In the genomic region with DNA sequence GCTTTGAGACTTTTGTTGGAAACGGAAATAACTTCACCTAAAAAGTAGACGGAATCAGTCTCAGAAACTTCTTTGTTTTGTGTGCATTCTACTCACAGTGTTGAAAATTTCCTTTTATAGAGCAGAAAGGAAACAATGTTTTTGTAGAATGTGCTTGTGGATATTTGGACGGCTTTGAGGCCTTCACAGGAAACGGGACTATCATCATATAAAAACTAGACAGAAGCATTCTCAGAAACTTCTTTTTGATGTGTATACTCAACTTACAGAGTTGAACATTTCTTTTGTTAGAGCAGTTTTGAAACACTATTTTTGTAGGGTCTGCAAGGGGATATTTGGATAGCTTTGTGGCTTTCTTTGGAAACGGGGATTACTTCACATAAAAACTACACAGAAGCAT, we compare ENCODE assay signal across 20 cellular contexts.
"Had no signal": no experiment of that assay in that cellular context is flagged by ENCODE, and none has a peak within 500 bp of the region (broad histone marks: within the 10 kb centered on the region; RNA-seq: fewer than 3 reads in every experiment).

No MANE protein-coding gene starts in this region.

- H3K4me1 Mint-ChIP-seq: natural killer cell; stimulated activated memory B cell treated with anti-CD40 and anti-IgM and Interleukin-4, amounts not matched to agents 10 μg/mL and 1 μg/mL and 100 μg/mL, for 72 hours had no signal

- ATAC-seq: gastroesophageal sphincter; left lobe of liver; natural killer cell; sciatic nerve; stimulated activated memory B cell treated with anti-CD40 and anti-IgM and Interleukin-4, amounts not matched to agents 10 μg/mL and 1 μg/mL and 100 μg/mL, for 72 hours had no signal

- H3K4me1 ChIP-seq: esophagus squamous epithelium, gastroesophageal sphincter, spleen, tibial artery, upper lobe of left lung, uterus had no signal

- DNase-seq: esophagus squamous epithelium; foreskin fibroblast; glutamatergic neuron; islet precursor cell; mammary epithelial cell; natural killer cell; posterior cingulate gyrus; spleen; stimulated activated CD4-positive, alpha-beta T cell treated with anti-CD3 and anti-CD28 coated beads, Interleukin-15, amount 100 ng/mL, for 24 hours; stimulated activated CD4-positive, alpha-beta T cell treated with anti-CD3 and anti-CD28 coated beads, Interleukin-1b, Interleukin-23, amount 100 ng/mL, for 48 hours; stimulated activated CD4-positive, alpha-beta T cell treated with anti-CD3 and anti-CD28 coated beads, Interleukin-4, amount 100 ng/mL, for 24 hours; tibial artery; upper lobe of left lung; uterus had no signal

- H3K27me3 ChIP-seq: esophagus squamous epithelium, gastroesophageal sphincter, spleen, tibial artery, upper lobe of left lung, uterus had no signal

- H3K36me3 ChIP-seq: esophagus squamous epithelium, gastroesophageal sphincter, spleen, tibial artery, upper lobe of left lung, uterus had no signal

- H3K4me3 ChIP-seq: esophagus squamous epithelium, gastroesophageal sphincter, spleen, tibial artery, upper lobe of left lung, uterus had no signal

- H3K9me3 ChIP-seq: esophagus squamous epithelium, gastroesophageal sphincter, tibial artery, uterus had no signal

- H3K27me3 Mint-ChIP-seq: stimulated activated memory B cell treated with anti-CD40 and anti-IgM and Interleukin-4, amounts not matched to agents 10 μg/mL and 1 μg/mL and 100 μg/mL, for 72 hours; stimulated activated naive CD8-positive, alpha-beta T cell treated with anti-CD3 and anti-CD28 coated beads, Interleukin-15, Interleukin-2, amounts not matched to agents 100 ng/mL and 50 ng/mL, for 24 hours had no signal

- H3K9me3 Mint-ChIP-seq: stimulated activated memory B cell treated with anti-CD40 and anti-IgM and Interleukin-4, amounts not matched to agents 10 μg/mL and 1 μg/mL and 100 μg/mL, for 72 hours had no signal

- H3K4me3 Mint-ChIP-seq: natural killer cell; neural crest cell; stimulated activated memory B cell treated with anti-CD40 and anti-IgM and Interleukin-4, amounts not matched to agents 10 μg/mL and 1 μg/mL and 100 μg/mL, for 72 hours; stimulated activated naive CD8-positive, alpha-beta T cell treated with anti-CD3 and anti-CD28 coated beads, Interleukin-15, Interleukin-2, amounts not matched to agents 100 ng/mL and 50 ng/mL, for 24 hours had no signal

- H3K27ac Mint-ChIP-seq: natural killer cell; stimulated activated memory B cell treated with anti-CD40 and anti-IgM and Interleukin-4, amounts not matched to agents 10 μg/mL and 1 μg/mL and 100 μg/mL, for 72 hours; stimulated activated naive CD8-positive, alpha-beta T cell treated with anti-CD3 and anti-CD28 coated beads, Interleukin-15, Interleukin-2, amounts not matched to agents 100 ng/mL and 50 ng/mL, for 24 hours had no signal

- H3K36me3 Mint-ChIP-seq: stimulated activated memory B cell treated with anti-CD40 and anti-IgM and Interleukin-4, amounts not matched to agents 10 μg/mL and 1 μg/mL and 100 μg/mL, for 72 hours had no signal

- H3K27ac ChIP-seq: esophagus squamous epithelium, gastroesophageal sphincter, spleen, tibial artery, upper lobe of left lung, uterus had no signal
